In genomic region chr4:39898015-39898414, GRCh38 we compare ENCODE assay signal across 2 cellular contexts.
TF ChIP-seq lines count a peak whose summit lies in the region.

No MANE protein-coding gene starts in this region.

TF ChIP-seq in GM23338, 12 proteins besides CTCF, POLR2A, EP300 and RAD21:
- TF ChIP-seq EZH2 (IDR thresholded peaks at IDR 0.05; ENCODE audit: low read depth, unreplicated experiment) (no peak), NANOG (IDR thresholded peaks at IDR 0.05; ENCODE audit: borderline replicate concordance) (peak; percentile 60; the same call in 1 of the 2 replicates)
TF ChIP-seq in GM23338: peak in this region for 1.

TF ChIP-seq in H1, 55 proteins besides CTCF, POLR2A, EP300 and RAD21:
- TF ChIP-seq, protein P1, sequence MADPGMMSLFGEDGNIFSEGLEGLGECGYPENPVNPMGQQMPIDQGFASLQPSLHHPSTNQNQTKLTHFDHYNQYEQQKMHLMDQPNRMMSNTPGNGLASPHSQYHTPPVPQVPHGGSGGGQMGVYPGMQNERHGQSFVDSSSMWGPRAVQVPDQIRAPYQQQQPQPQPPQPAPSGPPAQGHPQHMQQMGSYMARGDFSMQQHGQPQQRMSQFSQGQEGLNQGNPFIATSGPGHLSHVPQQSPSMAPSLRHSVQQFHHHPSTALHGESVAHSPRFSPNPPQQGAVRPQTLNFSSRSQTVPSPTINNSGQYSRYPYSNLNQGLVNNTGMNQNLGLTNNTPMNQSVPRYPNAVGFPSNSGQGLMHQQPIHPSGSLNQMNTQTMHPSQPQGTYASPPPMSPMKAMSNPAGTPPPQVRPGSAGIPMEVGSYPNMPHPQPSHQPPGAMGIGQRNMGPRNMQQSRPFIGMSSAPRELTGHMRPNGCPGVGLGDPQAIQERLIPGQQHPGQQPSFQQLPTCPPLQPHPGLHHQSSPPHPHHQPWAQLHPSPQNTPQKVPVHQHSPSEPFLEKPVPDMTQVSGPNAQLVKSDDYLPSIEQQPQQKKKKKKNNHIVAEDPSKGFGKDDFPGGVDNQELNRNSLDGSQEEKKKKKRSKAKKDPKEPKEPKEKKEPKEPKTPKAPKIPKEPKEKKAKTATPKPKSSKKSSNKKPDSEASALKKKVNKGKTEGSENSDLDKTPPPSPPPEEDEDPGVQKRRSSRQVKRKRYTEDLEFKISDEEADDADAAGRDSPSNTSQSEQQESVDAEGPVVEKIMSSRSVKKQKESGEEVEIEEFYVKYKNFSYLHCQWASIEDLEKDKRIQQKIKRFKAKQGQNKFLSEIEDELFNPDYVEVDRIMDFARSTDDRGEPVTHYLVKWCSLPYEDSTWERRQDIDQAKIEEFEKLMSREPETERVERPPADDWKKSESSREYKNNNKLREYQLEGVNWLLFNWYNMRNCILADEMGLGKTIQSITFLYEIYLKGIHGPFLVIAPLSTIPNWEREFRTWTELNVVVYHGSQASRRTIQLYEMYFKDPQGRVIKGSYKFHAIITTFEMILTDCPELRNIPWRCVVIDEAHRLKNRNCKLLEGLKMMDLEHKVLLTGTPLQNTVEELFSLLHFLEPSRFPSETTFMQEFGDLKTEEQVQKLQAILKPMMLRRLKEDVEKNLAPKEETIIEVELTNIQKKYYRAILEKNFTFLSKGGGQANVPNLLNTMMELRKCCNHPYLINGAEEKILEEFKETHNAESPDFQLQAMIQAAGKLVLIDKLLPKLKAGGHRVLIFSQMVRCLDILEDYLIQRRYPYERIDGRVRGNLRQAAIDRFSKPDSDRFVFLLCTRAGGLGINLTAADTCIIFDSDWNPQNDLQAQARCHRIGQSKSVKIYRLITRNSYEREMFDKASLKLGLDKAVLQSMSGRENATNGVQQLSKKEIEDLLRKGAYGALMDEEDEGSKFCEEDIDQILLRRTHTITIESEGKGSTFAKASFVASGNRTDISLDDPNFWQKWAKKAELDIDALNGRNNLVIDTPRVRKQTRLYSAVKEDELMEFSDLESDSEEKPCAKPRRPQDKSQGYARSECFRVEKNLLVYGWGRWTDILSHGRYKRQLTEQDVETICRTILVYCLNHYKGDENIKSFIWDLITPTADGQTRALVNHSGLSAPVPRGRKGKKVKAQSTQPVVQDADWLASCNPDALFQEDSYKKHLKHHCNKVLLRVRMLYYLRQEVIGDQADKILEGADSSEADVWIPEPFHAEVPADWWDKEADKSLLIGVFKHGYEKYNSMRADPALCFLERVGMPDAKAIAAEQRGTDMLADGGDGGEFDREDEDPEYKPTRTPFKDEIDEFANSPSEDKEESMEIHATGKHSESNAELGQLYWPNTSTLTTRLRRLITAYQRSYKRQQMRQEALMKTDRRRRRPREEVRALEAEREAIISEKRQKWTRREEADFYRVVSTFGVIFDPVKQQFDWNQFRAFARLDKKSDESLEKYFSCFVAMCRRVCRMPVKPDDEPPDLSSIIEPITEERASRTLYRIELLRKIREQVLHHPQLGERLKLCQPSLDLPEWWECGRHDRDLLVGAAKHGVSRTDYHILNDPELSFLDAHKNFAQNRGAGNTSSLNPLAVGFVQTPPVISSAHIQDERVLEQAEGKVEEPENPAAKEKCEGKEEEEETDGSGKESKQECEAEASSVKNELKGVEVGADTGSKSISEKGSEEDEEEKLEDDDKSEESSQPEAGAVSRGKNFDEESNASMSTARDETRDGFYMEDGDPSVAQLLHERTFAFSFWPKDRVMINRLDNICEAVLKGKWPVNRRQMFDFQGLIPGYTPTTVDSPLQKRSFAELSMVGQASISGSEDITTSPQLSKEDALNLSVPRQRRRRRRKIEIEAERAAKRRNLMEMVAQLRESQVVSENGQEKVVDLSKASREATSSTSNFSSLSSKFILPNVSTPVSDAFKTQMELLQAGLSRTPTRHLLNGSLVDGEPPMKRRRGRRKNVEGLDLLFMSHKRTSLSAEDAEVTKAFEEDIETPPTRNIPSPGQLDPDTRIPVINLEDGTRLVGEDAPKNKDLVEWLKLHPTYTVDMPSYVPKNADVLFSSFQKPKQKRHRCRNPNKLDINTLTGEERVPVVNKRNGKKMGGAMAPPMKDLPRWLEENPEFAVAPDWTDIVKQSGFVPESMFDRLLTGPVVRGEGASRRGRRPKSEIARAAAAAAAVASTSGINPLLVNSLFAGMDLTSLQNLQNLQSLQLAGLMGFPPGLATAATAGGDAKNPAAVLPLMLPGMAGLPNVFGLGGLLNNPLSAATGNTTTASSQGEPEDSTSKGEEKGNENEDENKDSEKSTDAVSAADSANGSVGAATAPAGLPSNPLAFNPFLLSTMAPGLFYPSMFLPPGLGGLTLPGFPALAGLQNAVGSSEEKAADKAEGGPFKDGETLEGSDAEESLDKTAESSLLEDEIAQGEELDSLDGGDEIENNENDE (IDR thresholded peaks at IDR 0.05; ENCODE audit: insufficient replicate concordance, low read length) = peak; percentile 76
- no peak for TF ChIP-seq HDAC2 (IDR thresholded peaks at IDR 0.05; ENCODE audit: borderline replicate concordance in 1 of 2, low read depth in 2 of 2, low read length in 2 of 2)
- no peak for TF ChIP-seq BACH1 (IDR thresholded peaks at IDR 0.05; ENCODE audit: low read length)
- TF ChIP-seq TEAD4 (IDR thresholded peaks at IDR 0.05; ENCODE audit: low read depth, low read length) = peak; percentile 57; the same call in 1 of the 2 replicates
- TF ChIP-seq EGR1 (IDR thresholded peaks at IDR 0.05; ENCODE audit: borderline replicate concordance, low read depth, low read length) = no peak
- TF ChIP-seq SRF (IDR thresholded peaks at IDR 0.05; ENCODE audit: low read depth, low read length) = no peak
- TF ChIP-seq BCL11A (IDR thresholded peaks at IDR 0.05; ENCODE audit: low read depth in 2 of 2, low read length in 2 of 2) = no peak
- TF ChIP-seq NRF1 (IDR thresholded peaks at IDR 0.05; ENCODE audit: low read depth, low read length) = no peak
- no peak for TF ChIP-seq CTBP2 (IDR thresholded peaks at IDR 0.05; ENCODE audit: borderline replicate concordance, insufficient read depth, insufficient read length, low read length)
- no peak for TF ChIP-seq EZH2 (IDR thresholded peaks at IDR 0.05; ENCODE audit: low read depth, low read length, severe bottlenecking)
- TF ChIP-seq SIX5 (IDR thresholded peaks at IDR 0.05; ENCODE audit: low read depth, low read length) = no peak
- TF ChIP-seq KDM5A (IDR thresholded peaks at IDR 0.05; ENCODE audit: low read length) = no peak
- TF ChIP-seq RFX5 (IDR thresholded peaks at IDR 0.05; ENCODE audit: borderline replicate concordance, low read depth, low read length) = no peak
TF ChIP-seq in H1: peak in this region for 2.
